8 cellular contexts compared by ENCODE assay signal in the genomic region with DNA sequence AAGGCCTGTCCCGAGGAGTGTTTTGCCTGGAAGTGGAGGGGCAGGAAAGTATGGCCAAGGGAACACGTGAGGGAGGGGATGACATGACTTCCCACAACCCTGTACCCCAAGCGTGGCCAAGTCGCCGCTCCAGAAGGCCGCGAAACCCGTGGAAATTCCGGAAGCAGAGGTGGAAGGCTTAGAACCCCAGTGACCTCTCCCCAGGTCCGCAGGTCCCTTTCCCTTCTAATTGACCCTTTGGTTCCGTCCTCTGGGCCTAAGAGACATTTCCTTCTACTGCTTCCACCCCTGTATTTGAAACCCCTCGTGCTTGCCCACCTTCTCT. TPM values are rescaled to one million over a fixed set of nuclear protein-coding genes. Genes with fewer than 3 reads are reported as not detected.
A peak's percentile ranks its signal among the peaks of the same experiment; 100 is the strongest.
DNase-seq lines count a peak whose midpoint lies in the region; ATAC-seq and TF ChIP-seq lines count a peak whose summit lies in the region.

No MANE protein-coding gene starts in this region.

- POLR2A ChIA-PET in AG04450 (lab: Yijun Ruan, JAX) = interaction anchor here (0.6 to 1.6 kb wide), 8 partner anchors 10 to 527 kb away, joined by 3 to 14 read pairs (median 5); a partner anchor contains a TSS

- peaks cover 8 to 16% of the 10 kb centered on the region in 2 donors for H3K4me1 Mint-ChIP-seq in natural killer cell

- no peaks in the 10 kb centered on the region for H3K9me3 Mint-ChIP-seq in natural killer cell

- no peak for TF ChIP-seq CTCF in AG04450 (IDR thresholded peaks at IDR 0.05; ENCODE audit: low read depth, low read length)
- TF ChIP-seq CTCF in LNCaP clone FGC (IDR thresholded peaks at IDR 0.05; ENCODE audit: control insufficient read depth, extremely low read depth, insufficient read depth) = no peak
- TF ChIP-seq CTCF in coronary artery (IDR thresholded peaks at IDR 0.05) = no peak
- TF ChIP-seq CTCF in natural killer cell (IDR thresholded peaks at IDR 0.05) = no peak

- H3K27ac ChIP-seq in AG04450 (ENCODE audit: low read depth, low read length) (peak overlapping the region; percentile 67), coronary artery (peak overlapping the region; percentile 84 to 90)

- H3K27ac Mint-ChIP-seq in natural killer cell = peak overlapping the region in 1 of 2 donors; percentile 68

- peak overlapping the region; percentile 89 for H3K4me3 ChIP-seq in AG04450 (ENCODE audit: low read depth, low read length)
- peak overlapping the region; percentile 82 for H3K4me3 ChIP-seq in LNCaP clone FGC (ENCODE audit: low read depth, low read length)
- H3K4me3 ChIP-seq in coronary artery = peak overlapping the region; percentile 75

- no peaks in the 10 kb centered on the region for H3K9me3 ChIP-seq in AG04450 (ENCODE audit: control insufficient read depth, insufficient read depth, low read length)

- peak overlapping the region; percentile 82 for H3K4me3 Mint-ChIP-seq in natural killer cell

- no peak for ATAC-seq in natural killer cell
- no peak for ATAC-seq in GM18907 (IDR thresholded peaks at IDR 0.05; ENCODE audit: unreplicated experiment)
- no peak for ATAC-seq in GM21737 (IDR thresholded peaks at IDR 0.05; ENCODE audit: unreplicated experiment)

- DNase-seq in AG04450 (ENCODE audit: low read depth, low spot score) = no peak
- no peak for DNase-seq in LNCaP clone FGC (ENCODE audit: low read depth)
- DNase-seq in coronary artery (ENCODE audit: low spot score) = no peak
- DNase-seq in natural killer cell = no peak
- no peak for DNase-seq in ecto neural progenitor cell (ENCODE audit: low spot score)
- DNase-seq in SIG-M5 (lab: John Stamatoyannopoulos, UW) = no peak

- peaks cover 6% of the 10 kb centered on the region for H3K36me3 Mint-ChIP-seq in natural killer cell

- CTCF ChIA-PET in AG04450 (lab: Charles Lee) = interaction anchor here (0.9 to 1.8 kb wide), 5 partner anchors 10 to 67 kb away, joined by 3 to 19 read pairs (median 4); a partner anchor contains a TSS

- intact Hi-C loops in natural killer cell (cut with micrococcal nuclease) = loop anchor here (10.0 kb wide), 1 partner anchor 253 kb away; no protein-coding TSS in a partner anchor

- peaks cover 5 to 6% of the 10 kb centered on the region in 2 donors for H3K27me3 Mint-ChIP-seq in natural killer cell (ENCODE audit: low read depth in 2 of 2)

- H3K27me3 ChIP-seq in AG04450 (ENCODE audit: control insufficient read depth, insufficient read depth, low read length) = no peaks in the 10 kb centered on the region

RNA-seq across cellular contexts. Expression of a gene that starts 0.5 kb away (rescaled TPM):
- 89.8 and 113 TPM in 2 replicates for polyA plus RNA-seq in AG04450 (2011; rRNA removed)
- polyA minus RNA-seq in AG04450 (2011; rRNA and poly(A)+ RNA removed) = 47.3 and 67.8 TPM in 2 replicates
- 10 to 100 TPM; 42.5 to 54.4 (median 54.0) TPM for total RNA-seq in natural killer cell

RNA-seq across cellular contexts. Expression of a gene that starts 39.8 kb away (rescaled TPM):
- polyA plus RNA-seq in AG04450 (2011; rRNA removed) = 11.5 and 15.1 TPM in 2 replicates
- 7.0 and 7.6 TPM in 2 replicates for polyA minus RNA-seq in AG04450 (2011; rRNA and poly(A)+ RNA removed)
- total RNA-seq in natural killer cell = 10 to 100 TPM; 10.4 to 15.5 (median 12.6) TPM

RNA-seq across cellular contexts. Expression of a gene that starts 56.2 kb away (rescaled TPM):
- polyA plus RNA-seq in AG04450 (2011; rRNA removed) = 16.7 and 17.3 TPM in 2 replicates
- polyA minus RNA-seq in AG04450 (2011; rRNA and poly(A)+ RNA removed) = 9.3 and 10.4 TPM in 2 replicates
- 10 to 100 TPM; 12.5 to 16.0 (median 15.1) TPM for total RNA-seq in natural killer cell
